In genomic region chr7:157389951-157390730, GRCh38 we compare ENCODE assay signal across 11 cellular contexts. TPM values are rescaled to one million over a fixed set of nuclear protein-coding genes. Genes with fewer than 3 reads are reported as not detected.
A peak's percentile ranks its signal among the peaks of the same experiment; 100 is the strongest.
DNase-seq lines count a peak whose midpoint lies in the region; ATAC-seq and TF ChIP-seq lines count a peak whose summit lies in the region.
"Had no signal": no experiment of that assay in that cellular context is flagged by ENCODE, and none has a peak within 500 bp of the region (broad histone marks: within the 10 kb centered on the region; RNA-seq: fewer than 3 reads in every experiment).

No MANE protein-coding gene starts in this region.

- H3K27ac Mint-ChIP-seq in CD8-positive, alpha-beta memory T cell: peak overlapping the region in 7 of 8 donors; percentile 1 to 90 (median 55)

- no peaks in the 10 kb centered on the region for H3K27me3 ChIP-seq in CD8-positive, alpha-beta memory T cell (ENCODE audit: insufficient read depth, low read length, poor library complexity, severe bottlenecking)

- H3K4me3 Mint-ChIP-seq in CD8-positive, alpha-beta memory T cell: peak overlapping the region; percentile 37 to 85 (median 74)

- peaks cover 0 to 58% (median 6%) of the 10 kb centered on the region in 3 donors for H3K36me3 Mint-ChIP-seq in CD8-positive, alpha-beta memory T cell

- intact Hi-C loops in mucosa of descending colon (cut with DNase I, micrococcal nuclease): no loop called here

- H3K27me3 Mint-ChIP-seq in CD8-positive, alpha-beta memory T cell: no peaks in the 10 kb centered on the region

- POLR2A ChIA-PET in CD8-positive, alpha-beta memory T cell (lab: Charles Lee): no interaction called here
- POLR2A ChIA-PET in RWPE1 (lab: Yijun Ruan, JAX; ENCODE audit: low non-redundant PET): no interaction called here

- no peaks in the 10 kb centered on the region for H3K9me3 ChIP-seq in CD8-positive, alpha-beta memory T cell (ENCODE audit: low read length)
- no peaks in the 10 kb centered on the region for H3K9me3 ChIP-seq in mucosa of descending colon

- CTCF ChIA-PET in CD8-positive, alpha-beta memory T cell (lab: Charles Lee): no interaction called here
- CTCF ChIA-PET in RWPE1 (lab: Yijun Ruan, JAX): no interaction called here

- H3K9me3 Mint-ChIP-seq in CD8-positive, alpha-beta memory T cell: no peaks in the 10 kb centered on the region

- TF ChIP-seq CTCF in cardiac fibroblast (IDR thresholded peaks at IDR 0.05; ENCODE audit: low read depth, low read length) (no peak), mucosa of descending colon (IDR thresholded peaks at IDR 0.05) (no peak), coronary artery (IDR thresholded peaks at IDR 0.05) (no peak), RWPE1 (conservative IDR thresholded peaks at IDR 0.05; ENCODE audit: low read depth) (no peak)

- H3K4me3 ChIP-seq in CD8-positive, alpha-beta memory T cell (ENCODE audit: low read length): peak overlapping the region; percentile 4
- H3K4me3 ChIP-seq in cardiac fibroblast (replicated peaks in 1 of 2; ENCODE audit: low read depth in 2 of 2, low read length in 2 of 2): no peak overlapping the region
- H3K4me3 ChIP-seq in mucosa of descending colon: no peak overlapping the region
- no peak overlapping the region for H3K4me3 ChIP-seq in coronary artery

- peaks cover 39 to 62% (median 55%) of the 10 kb centered on the region in 3 donors for H3K4me1 Mint-ChIP-seq in CD8-positive, alpha-beta memory T cell

- peaks cover 2% of the 10 kb centered on the region for H3K36me3 ChIP-seq in CD8-positive, alpha-beta memory T cell (ENCODE audit: insufficient read depth, low read length)
- no peaks in the 10 kb centered on the region for H3K36me3 ChIP-seq in mucosa of descending colon (ENCODE audit: low read depth)

- peak; percentile 35 for ATAC-seq in mucosa of descending colon

- H3K27ac ChIP-seq in CD8-positive, alpha-beta memory T cell (ENCODE audit: low read depth, low read length): no peak overlapping the region
- H3K27ac ChIP-seq in coronary artery: peak overlapping the region in 1 of 2 donors; percentile 29
- H3K27ac ChIP-seq in RWPE1: no peak overlapping the region

- DNase-seq in CD8-positive, alpha-beta memory T cell: peak in 1 of 5 donors; percentile 20
- DNase-seq in RPMI7951 (ENCODE audit: low read depth) (peak; percentile 83), cardiac fibroblast (ENCODE audit: low read depth in 2 of 2) (peak; percentile 48 to 51), mucosa of descending colon (peak in 1 of 3 donors; percentile 58), GM19240 (ENCODE audit: insufficient read length, low spot score) (no peak), coronary artery (ENCODE audit: low spot score) (no peak), RWPE1 (ENCODE audit: low spot score) (no peak), T-helper 9 cell (no peak)
- DNase-seq: EL, HCEC 1CT, NCI-H1105 had no signal

- peaks cover 25% of the 10 kb centered on the region for H3K4me1 ChIP-seq in CD8-positive, alpha-beta memory T cell (ENCODE audit: insufficient read depth, low read length)
- peaks cover 7% of the 10 kb centered on the region for H3K4me1 ChIP-seq in mucosa of descending colon (ENCODE audit: low read depth)

RNA-seq across cellular contexts. Expression of gene DNAJB6, which starts 53.3 kb away (rescaled TPM):
- 100 to 1,000 TPM; 121 to 124 TPM for total RNA-seq in CD8-positive, alpha-beta memory T cell
- 147 TPM for polyA plus RNA-seq in CD8-positive, alpha-beta memory T cell
- 97.4 and 101 TPM in 2 replicates for total RNA-seq in RPMI7951 (2014; rRNA removed; shearing (Covaris generic))
- 100 to 1,000 TPM in 1 of 3 donors, 10 to 100 TPM in 2; 71.2 to 165 (median 75.0) TPM for total RNA-seq in mucosa of descending colon

Comparison
In these comparisons a context has a peak if more than half of its experiments do, and no peak if none do; other contexts are left out.
1. DNase-seq: peak in RPMI7951 (single experiment) and cardiac fibroblast (2 of 2); none in GM19240 (single experiment), coronary artery (single experiment), RWPE1 (single experiment) and T-helper 9 cell (single experiment).